ENCODE assay signal across 1 cellular context in the genomic region with DNA sequence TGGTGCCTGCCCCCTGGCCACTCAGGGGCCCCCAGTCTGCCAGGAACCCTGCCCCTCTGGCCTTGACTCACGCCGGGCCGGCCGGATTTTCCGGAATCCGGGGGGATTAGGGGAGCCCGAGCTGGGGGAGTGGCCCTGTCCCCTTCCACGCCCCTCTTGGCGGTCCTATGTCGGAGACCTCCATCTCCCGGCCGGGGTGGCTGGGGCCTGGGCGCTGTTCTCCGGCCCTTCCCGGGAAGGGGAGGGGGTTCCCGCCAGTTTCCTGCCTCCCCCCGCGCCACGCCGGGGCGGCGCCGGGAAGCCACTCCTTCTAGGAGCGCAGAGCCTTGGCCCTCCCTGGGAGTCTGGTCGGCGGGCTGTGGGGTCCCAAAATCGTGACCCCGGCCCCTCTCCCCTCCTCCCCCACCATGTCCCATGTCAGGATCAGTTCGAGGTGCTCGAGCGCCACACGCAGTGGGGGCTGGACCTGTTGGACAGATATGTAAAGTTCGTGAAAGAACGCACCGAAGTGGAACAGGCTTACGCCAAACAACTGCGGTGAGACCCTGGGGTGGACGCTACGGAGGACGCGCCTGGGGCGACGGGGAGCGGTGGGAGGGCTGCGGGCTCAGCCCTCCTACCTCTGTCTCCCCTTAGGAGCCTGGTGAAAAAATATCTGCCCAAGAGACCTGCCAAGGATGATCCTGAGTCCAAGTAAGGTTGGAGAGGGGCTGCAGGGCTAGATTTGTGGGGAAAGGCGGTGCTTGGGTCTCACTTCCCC.
TF ChIP-seq lines count a peak whose summit lies in the region.

No MANE protein-coding gene starts in this region.

TF ChIP-seq in GM12878, 131 proteins besides CTCF, POLR2A, EP300 and RAD21:
- TF ChIP-seq RB1 (IDR thresholded peaks at IDR 0.05; ENCODE audit: borderline replicate concordance) (no peak), NR2F1 (conservative IDR thresholded peaks at IDR 0.05) (0 out of 2 replicates have a peak, but pooled peaks have one; percentile 5), TAF1 (IDR thresholded peaks at IDR 0.05; ENCODE audit: borderline replicate concordance, low read depth, low read length) (no peak), STAT1 (conservative IDR thresholded peaks at IDR 0.05) (no peak), RELA (IDR thresholded peaks at IDR 0.05; ENCODE audit: borderline replicate concordance, partially characterized antibody) (peak; percentile 38), JUNB (IDR thresholded peaks at IDR 0.05) (no peak), FOXK2 (IDR thresholded peaks at IDR 0.05) (no peak), LARP7 (IDR thresholded peaks at IDR 0.05) (0 out of 2 replicates have a peak, but pooled peaks have one; percentile 12), RBBP5 (conservative IDR thresholded peaks at IDR 0.05) (no peak), KLF5 (IDR thresholded peaks at IDR 0.05; ENCODE audit: partially characterized antibody) (peak; percentile 51), MYB (IDR thresholded peaks at IDR 0.05; ENCODE audit: borderline replicate concordance, low read depth, low read length) (no peak), NFIC (IDR thresholded peaks at IDR 0.05; ENCODE audit: low read depth, low read length) (no peak), POU2F2 (IDR thresholded peaks at IDR 0.05; ENCODE audit: borderline replicate concordance, low read depth, low read length) (peak; percentile 46; the same call in 1 of the 3 replicates), NBN (IDR thresholded peaks at IDR 0.05) (0 out of 2 replicates have a peak, but pooled peaks have one; percentile 33), MEF2B (IDR thresholded peaks at IDR 0.05; ENCODE audit: partially characterized antibody, poor library complexity, severe bottlenecking) (peak; percentile 13), CHD4 (IDR thresholded peaks at IDR 0.05) (no peak), DPF2 (IDR thresholded peaks at IDR 0.05) (peak; percentile 92), TCF7 (IDR thresholded peaks at IDR 0.05; ENCODE audit: borderline replicate concordance) (no peak), PAX5 (IDR thresholded peaks at IDR 0.05; ENCODE audit: borderline replicate concordance, low read depth, low read length) (peak; percentile 92), CREB1 (IDR thresholded peaks at IDR 0.05; ENCODE audit: low read depth) (0 out of 2 replicates have a peak, but pooled peaks have one; percentile 8), CHD1 (IDR thresholded peaks at IDR 0.05; ENCODE audit: low read depth, low read length) (no peak), ZNF384 (IDR thresholded peaks at IDR 0.05; ENCODE audit: borderline replicate concordance, low read depth, low read length) (no peak), PML (IDR thresholded peaks at IDR 0.05; ENCODE audit: low read length) (no peak), HDGF (IDR thresholded peaks at IDR 0.05) (peak; percentile 54; the same call in 1 of the 2 replicates)
- TF ChIP-seq, protein P1, sequence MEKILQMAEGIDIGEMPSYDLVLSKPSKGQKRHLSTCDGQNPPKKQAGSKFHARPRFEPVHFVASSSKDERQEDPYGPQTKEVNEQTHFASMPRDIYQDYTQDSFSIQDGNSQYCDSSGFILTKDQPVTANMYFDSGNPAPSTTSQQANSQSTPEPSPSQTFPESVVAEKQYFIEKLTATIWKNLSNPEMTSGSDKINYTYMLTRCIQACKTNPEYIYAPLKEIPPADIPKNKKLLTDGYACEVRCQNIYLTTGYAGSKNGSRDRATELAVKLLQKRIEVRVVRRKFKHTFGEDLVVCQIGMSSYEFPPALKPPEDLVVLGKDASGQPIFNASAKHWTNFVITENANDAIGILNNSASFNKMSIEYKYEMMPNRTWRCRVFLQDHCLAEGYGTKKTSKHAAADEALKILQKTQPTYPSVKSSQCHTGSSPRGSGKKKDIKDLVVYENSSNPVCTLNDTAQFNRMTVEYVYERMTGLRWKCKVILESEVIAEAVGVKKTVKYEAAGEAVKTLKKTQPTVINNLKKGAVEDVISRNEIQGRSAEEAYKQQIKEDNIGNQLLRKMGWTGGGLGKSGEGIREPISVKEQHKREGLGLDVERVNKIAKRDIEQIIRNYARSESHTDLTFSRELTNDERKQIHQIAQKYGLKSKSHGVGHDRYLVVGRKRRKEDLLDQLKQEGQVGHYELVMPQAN (conservative IDR thresholded peaks at IDR 0.05), result peak; percentile 3; the same call in 1 of the 2 replicates
- TF ChIP-seq, protein P2, sequence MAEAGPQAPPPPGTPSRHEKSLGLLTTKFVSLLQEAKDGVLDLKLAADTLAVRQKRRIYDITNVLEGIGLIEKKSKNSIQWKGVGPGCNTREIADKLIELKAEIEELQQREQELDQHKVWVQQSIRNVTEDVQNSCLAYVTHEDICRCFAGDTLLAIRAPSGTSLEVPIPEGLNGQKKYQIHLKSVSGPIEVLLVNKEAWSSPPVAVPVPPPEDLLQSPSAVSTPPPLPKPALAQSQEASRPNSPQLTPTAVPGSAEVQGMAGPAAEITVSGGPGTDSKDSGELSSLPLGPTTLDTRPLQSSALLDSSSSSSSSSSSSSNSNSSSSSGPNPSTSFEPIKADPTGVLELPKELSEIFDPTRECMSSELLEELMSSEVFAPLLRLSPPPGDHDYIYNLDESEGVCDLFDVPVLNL (IDR thresholded peaks at IDR 0.05; ENCODE audit: low read depth, low read length), result no peak
- TF ChIP-seq, protein P3, sequence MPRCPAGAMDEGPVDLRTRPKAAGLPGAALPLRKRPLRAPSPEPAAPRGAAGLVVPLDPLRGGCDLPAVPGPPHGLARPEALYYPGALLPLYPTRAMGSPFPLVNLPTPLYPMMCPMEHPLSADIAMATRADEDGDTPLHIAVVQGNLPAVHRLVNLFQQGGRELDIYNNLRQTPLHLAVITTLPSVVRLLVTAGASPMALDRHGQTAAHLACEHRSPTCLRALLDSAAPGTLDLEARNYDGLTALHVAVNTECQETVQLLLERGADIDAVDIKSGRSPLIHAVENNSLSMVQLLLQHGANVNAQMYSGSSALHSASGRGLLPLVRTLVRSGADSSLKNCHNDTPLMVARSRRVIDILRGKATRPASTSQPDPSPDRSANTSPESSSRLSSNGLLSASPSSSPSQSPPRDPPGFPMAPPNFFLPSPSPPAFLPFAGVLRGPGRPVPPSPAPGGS (IDR thresholded peaks at IDR 0.05; ENCODE audit: borderline replicate concordance, insufficient read depth, low read depth, low read length, poor library complexity, severe bottlenecking), result no peak
